In the genomic region with DNA sequence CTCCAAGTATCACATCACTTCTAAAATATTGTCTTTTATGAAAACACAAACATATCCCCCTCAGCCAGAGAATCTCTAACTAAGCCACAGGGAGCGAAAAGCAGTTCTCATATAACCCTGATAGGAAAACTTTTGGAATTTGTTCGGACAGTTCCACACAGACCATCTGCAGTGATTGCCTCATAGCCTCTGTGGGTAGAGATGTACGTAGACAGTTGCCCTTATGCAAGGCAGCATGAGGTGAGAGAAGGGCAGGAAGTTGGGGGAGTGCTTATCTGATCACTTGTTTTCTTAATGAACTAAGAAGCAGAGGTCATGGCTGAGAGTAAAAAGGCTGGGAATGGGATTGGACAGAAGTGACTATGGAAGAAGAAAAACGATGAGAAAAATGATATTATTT, we compare ENCODE assay signal across 7 cellular contexts. TPM values are rescaled to one million over a fixed set of nuclear protein-coding genes. Genes with fewer than 3 reads are reported as not detected.
DNase-seq lines count a peak whose midpoint lies in the region; ATAC-seq, FAIRE-seq and TF ChIP-seq lines count a peak whose summit lies in the region.

No MANE protein-coding gene starts in this region.

- no peak overlapping the region for H4K5ac ChIP-seq in IMR-90 (ENCODE audit: low read depth, low read length)

- peaks cover 4% of the 10 kb centered on the region for H3K36me3 Mint-ChIP-seq in T-helper 1 cell treated with Interleukin-12 subunit alpha and Interleukin-12 subunit beta and Interleukin-4 antibody, amounts not matched to agents 30 μg/mL and 1 μg/mL, for 36 hours (ENCODE audit: low read depth)

- H3K9ac ChIP-seq in IMR-90 (ENCODE audit: low read depth, low read length) (no peak overlapping the region), PC-3 (ENCODE audit: low read length) (no peak overlapping the region)

- POLR2A ChIA-PET in IMR-90 (lab: Charles Lee; ENCODE audit: unreplicated experiment) (no interaction called here), PC-3 (lab: Charles Lee; ENCODE audit: unreplicated experiment) (no interaction called here)

- H3K9me3 Mint-ChIP-seq in T-helper 1 cell treated with Interleukin-12 subunit alpha and Interleukin-12 subunit beta and Interleukin-4 antibody, amounts not matched to agents 30 μg/mL and 1 μg/mL, for 36 hours, result no peaks in the 10 kb centered on the region

- CTCF ChIA-PET in IMR-90 (lab: Yijun Ruan, JAX) (interaction anchor here (0.6 to 1.9 kb wide), 3 partner anchors 12 to 139 kb away, joined by 3 to 7 read pairs (median 5); no protein-coding TSS in a partner anchor), PC-3 (lab: Charles Lee) (no interaction called here)

- no peaks in the 10 kb centered on the region for H3F3A ChIP-seq in PC-3 (ENCODE audit: low read length, unreplicated experiment)

- H3K79me2 ChIP-seq in PC-3 (ENCODE audit: low read length), result 0 out of 2 replicates have a peak, but pooled peaks cover 4% of the 10 kb centered on the region

- H4K20me1 ChIP-seq in IMR-90 (ENCODE audit: insufficient read depth, low read length) (no peaks in the 10 kb centered on the region), PC-3 (ENCODE audit: low read length) (no peaks in the 10 kb centered on the region)

- DNase-seq in IMR-90 (peak; percentile 97), fibroblast of mammary gland (ENCODE audit: low read depth) (peak; percentile 89), skeletal muscle cell (ENCODE audit: low read depth) (peak; percentile 26), frontal cortex (ENCODE audit: low spot score in 2 of 2) (no peak), esophagus squamous epithelium (lab: John Stamatoyannopoulos, UW) (no peak), PC-3 (no peak)

- no peak overlapping the region; the same call in 1 of the 2 replicates for H2BK120ac ChIP-seq in IMR-90 (ENCODE audit: low read depth, low read length)

- 30% methylated on average over 2 of the region's 4 CpGs; no CpG with 5 or more reads in 1 of the 2 experiments for WGBS in IMR-90 (ENCODE audit: extremely low coverage in 2 of 2, insufficient read length in 1 of 2), 2 experiments
- WGBS in esophagus squamous epithelium, 2 donors, result 56 to 72% methylated on average over 4 of the region's 4 CpGs

- H3K4me1 ChIP-seq in IMR-90 (ENCODE audit: control insufficient read depth, insufficient read depth, low read length) (peaks cover 14% of the 10 kb centered on the region), esophagus squamous epithelium (peaks cover 0 to 5% (median 0%) of the 10 kb centered on the region in 3 donors), PC-3 (ENCODE audit: insufficient read depth, low read length) (no peaks in the 10 kb centered on the region)

- H3K23ac ChIP-seq in IMR-90 (ENCODE audit: low read depth, low read length), result no peak overlapping the region

- TF ChIP-seq RAD21 in IMR-90 (IDR thresholded peaks at IDR 0.05; ENCODE audit: low read length), result no peak

- ATAC-seq in IMR-90 (ENCODE audit: low read depth) (peak; percentile 90), PC-3 (no peak)

- no peak overlapping the region for H3K4ac ChIP-seq in IMR-90 (ENCODE audit: low read depth, low read length)

- H3K27me3 Mint-ChIP-seq in T-helper 1 cell treated with Interleukin-12 subunit alpha and Interleukin-12 subunit beta and Interleukin-4 antibody, amounts not matched to agents 30 μg/mL and 1 μg/mL, for 36 hours (ENCODE audit: low read depth), result no peaks in the 10 kb centered on the region

- peaks cover 17 to 35% of the 10 kb centered on the region in 2 experiments for H3K79me1 ChIP-seq in IMR-90 (ENCODE audit: low read depth in 1 of 2, low read length in 2 of 2)

- TF ChIP-seq POLR2A in IMR-90 (IDR thresholded peaks at IDR 0.05; ENCODE audit: low read depth, low read length) (no peak), esophagus squamous epithelium (IDR thresholded peaks at IDR 0.05) (no peak)

- H3K9me3 ChIP-seq in IMR-90 (ENCODE audit: control insufficient read depth, insufficient read depth, low read length) (no peaks in the 10 kb centered on the region), esophagus squamous epithelium (no peaks in the 10 kb centered on the region), PC-3 (ENCODE audit: low read length) (no peaks in the 10 kb centered on the region)

- H3K36me3 ChIP-seq in IMR-90 (ENCODE audit: control insufficient read depth, insufficient read depth, low read length) (no peaks in the 10 kb centered on the region), esophagus squamous epithelium (no peaks in the 10 kb centered on the region), PC-3 (ENCODE audit: low read depth, low read length) (no peaks in the 10 kb centered on the region)

- H3K27ac ChIP-seq in IMR-90 (ENCODE audit: insufficient read depth, low read length) (no peak overlapping the region), esophagus squamous epithelium (no peak overlapping the region), PC-3 (ENCODE audit: low read length) (no peak overlapping the region)

- no peaks in the 10 kb centered on the region for H3K27me3 ChIP-seq in IMR-90 (ENCODE audit: control insufficient read depth, insufficient read depth, low read length)
- H3K27me3 ChIP-seq in esophagus squamous epithelium, result no peaks in the 10 kb centered on the region
- no peaks in the 10 kb centered on the region for H3K27me3 ChIP-seq in PC-3 (ENCODE audit: low read length)

- no peaks in the 10 kb centered on the region for H3K9me2 ChIP-seq in PC-3 (replicated peaks; ENCODE audit: low read length)

- H4K91ac ChIP-seq in IMR-90 (ENCODE audit: insufficient read depth, low read depth, low read length), result no peak overlapping the region

- H3K18ac ChIP-seq in IMR-90 (ENCODE audit: low read depth, low read length), result peak overlapping the region; percentile 6; the same call in 1 of the 2 replicates

- peak overlapping the region; percentile 89 for H3K27ac Mint-ChIP-seq in T-helper 1 cell treated with Interleukin-12 subunit alpha and Interleukin-12 subunit beta and Interleukin-4 antibody, amounts not matched to agents 30 μg/mL and 1 μg/mL, for 36 hours

- BruUV-seq in IMR-90 (replicated peaks; lab: Mats Ljungman, UMichigan) (no TSS peak), PC-3 (replicated peaks; lab: Mats Ljungman, UMichigan) (no TSS peak)

- peak overlapping the region; percentile 45; the same call in 1 of the 2 replicates for H2AK5ac ChIP-seq in IMR-90 (ENCODE audit: low read depth, low read length)

- FAIRE-seq in frontal cortex (lab: Jason Lieb, UNC), result no peak

- H2BK5ac ChIP-seq in IMR-90 (ENCODE audit: low read depth, low read length, poor library complexity, severe bottlenecking), result peak overlapping the region; percentile 77

- H2AFZ ChIP-seq in IMR-90 (replicated peaks; ENCODE audit: low read length, poor library complexity) (no peak overlapping the region), PC-3 (ENCODE audit: low read length) (no peak overlapping the region)

- H3K4me3 ChIP-seq in IMR-90 (ENCODE audit: insufficient read depth, low read depth, low read length) (no peak overlapping the region), fibroblast of mammary gland (ENCODE audit: control insufficient read depth, low read depth, low read length) (no peak overlapping the region), skeletal muscle cell (ENCODE audit: low read depth, low read length) (no peak overlapping the region), esophagus squamous epithelium (no peak overlapping the region), PC-3 (ENCODE audit: low read length) (no peak overlapping the region)

- peak overlapping the region; percentile 65 for H3K4me3 Mint-ChIP-seq in T-helper 1 cell treated with Interleukin-12 subunit alpha and Interleukin-12 subunit beta and Interleukin-4 antibody, amounts not matched to agents 30 μg/mL and 1 μg/mL, for 36 hours

- H3K4me2 ChIP-seq in IMR-90 (ENCODE audit: low read depth, low read length), result no peak overlapping the region
- no peak overlapping the region for H3K4me2 ChIP-seq in PC-3 (ENCODE audit: low read length)

- H2AK9ac ChIP-seq in IMR-90 (replicated peaks; ENCODE audit: low read depth, low read length, poor library complexity), result no peak overlapping the region

- H3K9me1 ChIP-seq in IMR-90 (ENCODE audit: insufficient read depth, low read length), result peaks cover 5% of the 10 kb centered on the region

- intact Hi-C loops in IMR-90 (cut with micrococcal nuclease), result no loop called here
- intact Hi-C loops in esophagus squamous epithelium (cut with DNase I), result loop anchor here (10.0 kb wide), 1 partner anchor 143 kb away; no protein-coding TSS in a partner anchor
- intact Hi-C loops in PC-3 (cut with micrococcal nuclease), result no loop called here

- in situ Hi-C loops in IMR-90 (cut with MboI; ENCODE audit: low sequenced_read_pairs), result loop anchor here (25.0 kb wide), 1 partner anchor 349 kb away; no protein-coding TSS in a partner anchor

- H2BK15ac ChIP-seq in IMR-90 (ENCODE audit: low read depth, low read length), result no peak overlapping the region

- dilution Hi-C loops in IMR-90 (cut with HindIII; ENCODE audit: low sequenced_read_pairs, unreplicated experiment), result no loop called here

- no peak overlapping the region for H2BK20ac ChIP-seq in IMR-90 (ENCODE audit: low read depth, low read length)

- no peak overlapping the region for H3K56ac ChIP-seq in IMR-90 (ENCODE audit: extremely low read depth, insufficient read depth, low read length)

- H3K14ac ChIP-seq in IMR-90 (replicated peaks; ENCODE audit: low read depth, low read length), result no peak overlapping the region

- H3K4me1 Mint-ChIP-seq in T-helper 1 cell treated with Interleukin-12 subunit alpha and Interleukin-12 subunit beta and Interleukin-4 antibody, amounts not matched to agents 30 μg/mL and 1 μg/mL, for 36 hours (ENCODE audit: low read depth), result peaks cover 15% of the 10 kb centered on the region

- 0 out of 4 replicates have a peak overlapping the region, but pooled peaks of 1 of the 2 experiments have one; percentile 14 for H4K8ac ChIP-seq in IMR-90 (ENCODE audit: low read depth in 2 of 2, low read length in 2 of 2)

- TF ChIP-seq CTCF in IMR-90 (conservative IDR thresholded peaks at IDR 0.05; ENCODE audit: low read depth, low read length) (no peak), fibroblast of mammary gland (conservative IDR thresholded peaks at IDR 0.05; ENCODE audit: control insufficient read depth, insufficient read depth, low read depth, low read length) (no peak), esophagus squamous epithelium (IDR thresholded peaks at IDR 0.05) (no peak), PC-3 (conservative IDR thresholded peaks at IDR 0.05; ENCODE audit: low read depth, low read length) (no peak)

TF ChIP-seq in IMR-90, 13 proteins besides CTCF, POLR2A, EP300 and RAD21 (continues in another document):
- TF ChIP-seq SMC3 (IDR thresholded peaks at IDR 0.05; ENCODE audit: low read depth, low read length), result no peak

RNA-seq across cellular contexts. Expression of a gene that starts 39.6 kb away (rescaled TPM):
- total RNA-seq in IMR-90 (2012; rRNA removed), result 10.2 and 11.1 TPM in 2 replicates
- 13.5 and 14.4 TPM in 2 replicates for polyA plus RNA-seq in IMR-90 (2012; rRNA removed)
- polyA plus RNA-seq in IMR-90 (2012; cell fraction: cytosol; rRNA removed), result 9.3 and 13.1 TPM in 2 replicates
- polyA plus RNA-seq in IMR-90 (2012; cell fraction: nucleus; rRNA removed; ENCODE audit: low replicate concordance), result 22.1 and 35.5 TPM in 2 replicates
- 41.6 TPM for total RNA-seq in frontal cortex
- total RNA-seq in esophagus squamous epithelium, result 10 to 100 TPM in 2 of 4 donors, 1 to 10 TPM in 2; 3.6 to 15.1 (median 11.1) TPM
- total RNA-seq in PC-3 (2014; rRNA removed), result 18.3 and 20.2 TPM in 2 replicates

Comparison
In these comparisons a context has a peak if more than half of its experiments do, and no peak if none do; other contexts are left out.
1. DNase-seq: peak in IMR-90 (single experiment), fibroblast of mammary gland (single experiment) and skeletal muscle cell (single experiment); none in frontal cortex (0 of 2), esophagus squamous epithelium (single experiment) and PC-3 (single experiment).